ENCODE assay signal across 9 cellular contexts in the genomic region with DNA sequence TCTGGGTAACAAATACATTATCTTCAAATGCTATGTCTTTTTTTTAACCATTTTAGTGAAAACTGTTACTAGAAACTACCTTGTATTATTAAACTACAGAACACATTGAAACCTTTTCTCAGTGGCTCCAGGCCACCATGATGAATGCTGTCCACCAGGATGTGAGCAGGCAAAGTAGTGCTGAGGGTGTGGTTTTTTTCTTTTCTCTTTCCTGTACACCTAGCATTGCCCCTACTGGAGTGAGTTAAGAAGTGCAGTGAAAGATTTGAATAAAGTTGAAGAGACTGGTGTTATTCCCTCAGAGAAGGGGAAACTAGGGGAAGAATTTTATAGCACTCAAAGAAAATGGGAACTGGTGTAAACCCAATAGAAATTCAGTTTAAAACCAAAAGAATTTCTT.
DNase-seq lines count a peak whose midpoint lies in the region; ATAC-seq and TF ChIP-seq lines count a peak whose summit lies in the region.
"Had no signal": no experiment of that assay in that cellular context is flagged by ENCODE, and none has a peak within 500 bp of the region (broad histone marks: within the 10 kb centered on the region; RNA-seq: fewer than 3 reads in every experiment).

No MANE protein-coding gene starts in this region.

- H3K4me3 ChIP-seq in body of pancreas, result no peak overlapping the region
- H3K4me3 ChIP-seq: SJSA1 had no signal

- TF ChIP-seq EP300 in Ishikawa (IDR thresholded peaks at IDR 0.05; ENCODE audit: borderline replicate concordance), result no peak

- no peaks in the 10 kb centered on the region for H3K36me3 ChIP-seq in body of pancreas (replicated peaks in 1 of 2; ENCODE audit: insufficient read depth in 1 of 2, low read depth in 2 of 2)
- H3K36me3 ChIP-seq: SJSA1 had no signal

- intact Hi-C loops in body of pancreas (cut with DNase I), result no loop called here

- H3K27me3 ChIP-seq in body of pancreas, result no peaks in the 10 kb centered on the region
- H3K27me3 ChIP-seq: SJSA1 had no signal

- no peaks in the 10 kb centered on the region for H3K9me3 ChIP-seq in body of pancreas
- H3K9me3 ChIP-seq: SJSA1 had no signal

- peaks cover 56% of the 10 kb centered on the region for H3K36me3 Mint-ChIP-seq in nephron progenitor cell (ENCODE audit: low read depth)

- H3K4me1 ChIP-seq in body of pancreas, result peaks cover 35% of the 10 kb centered on the region
- H3K4me1 ChIP-seq: SJSA1 had no signal

- H3K4me1 Mint-ChIP-seq in nephron progenitor cell, result peaks cover 10% of the 10 kb centered on the region

- no peak overlapping the region for H3K27ac ChIP-seq in body of pancreas
- H3K27ac ChIP-seq: SJSA1 had no signal

- peak; percentile 55 for TF ChIP-seq RAD21 in Ishikawa (IDR thresholded peaks at IDR 0.05; ENCODE audit: low read depth)

- peak; percentile 20 for DNase-seq in GM03348 (ENCODE audit: low spot score)
- DNase-seq in body of pancreas, result no peak
- DNase-seq in nephron progenitor cell, result no peak
- DNase-seq in hippocampal formation (lab: John Stamatoyannopoulos, UW), result no peak
- no peak for DNase-seq in NCI-H1092 (lab: John Stamatoyannopoulos, UW)
- no peak for DNase-seq in epidermal melanocyte (ENCODE audit: insufficient read length, low spot score)
- DNase-seq in UCSD-AML1 (lab: John Stamatoyannopoulos, UW; ENCODE audit: unreplicated experiment), result no peak

- TF ChIP-seq CTCF in body of pancreas (IDR thresholded peaks at IDR 0.05) (peak in 5 of 7 experiments; percentile 20 to 42 (median 38)), nephron progenitor cell (IDR thresholded peaks at IDR 0.05) (peak; percentile 45)

- H3K9me3 Mint-ChIP-seq in nephron progenitor cell, result no peaks in the 10 kb centered on the region

- no peak overlapping the region for H3K4me3 Mint-ChIP-seq in nephron progenitor cell

- H3K27ac Mint-ChIP-seq in nephron progenitor cell, result no peak overlapping the region

- no peaks in the 10 kb centered on the region for H3K27me3 Mint-ChIP-seq in nephron progenitor cell (ENCODE audit: low read depth, poor library complexity)

- no peak for TF ChIP-seq POLR2A in body of pancreas (IDR thresholded peaks at IDR 0.05)

- peak; percentile 63 for ATAC-seq in body of pancreas

TF ChIP-seq in Ishikawa, 13 proteins besides CTCF, POLR2A, EP300 and RAD21:
- 0 out of 2 replicates have a peak, but pooled peaks have one; percentile 15 for TF ChIP-seq YY1 (IDR thresholded peaks at IDR 0.05; ENCODE audit: low read depth)
- no peak for TF ChIP-seq FOXM1 (IDR thresholded peaks at IDR 0.05; ENCODE audit: borderline replicate concordance, low read depth)
